ENCODE assay signal across 20 cellular contexts in genomic region chrX:72079607-72080006, GRCh38. TPM values are rescaled to one million over a fixed set of nuclear protein-coding genes. Genes with fewer than 3 reads are reported as not detected.
DNase-seq lines count a peak whose midpoint lies in the region; ATAC-seq and TF ChIP-seq lines count a peak whose summit lies in the region.
"Had no signal": no experiment of that assay in that cellular context is flagged by ENCODE, and none has a peak within 500 bp of the region (broad histone marks: within the 10 kb centered on the region; RNA-seq: fewer than 3 reads in every experiment).

No MANE protein-coding gene starts in this region.

- DNase-seq in CD14-positive monocyte (ENCODE audit: low spot score) (peak; percentile 56), UCSD-AML1 (lab: John Stamatoyannopoulos, UW; ENCODE audit: unreplicated experiment) (peak; percentile 64), heart right ventricle (peak; percentile 47 to 62), neural crest cell (ENCODE audit: low read depth, low spot score) (no peak), foreskin fibroblast (no peak), SIG-M5 treated with dmso at 0.1 percent for 504 hours (lab: John Stamatoyannopoulos, UW; ENCODE audit: unreplicated experiment) (no peak), DMS153 (lab: John Stamatoyannopoulos, UW) (no peak)
- DNase-seq: ACHN; activated CD4-positive, alpha-beta T cell treated with anti-CD3 and anti-CD28 coated beads for 48 hours; amygdala; COR-L47; effector CD8-positive, alpha-beta T cell; glutamatergic neuron; kidney glomerular epithelial cell; NCI-H1694; NCI-H748 treated with DMSO at 0.1 percent for 48 hours; Peyer's patch; stimulated activated CD4-positive, alpha-beta T cell treated with anti-CD3 and anti-CD28 coated beads, Interleukin-12 subunit alpha, Interleukin-12 subunit beta, amount 100 ng/mL, for 4 hours had no signal

- TF ChIP-seq CTCF in CD14-positive monocyte (IDR thresholded peaks at IDR 0.05) = no peak
- no peak for TF ChIP-seq CTCF in heart right ventricle (IDR thresholded peaks at IDR 0.05)
- no peak for TF ChIP-seq CTCF in neural crest cell (conservative IDR thresholded peaks at IDR 0.05)
- no peak for TF ChIP-seq CTCF in foreskin fibroblast (IDR thresholded peaks at IDR 0.05; ENCODE audit: low read depth, low read length)

- peak; percentile 81 to 96 (median 91) for ATAC-seq in heart right ventricle
- no peak for ATAC-seq in GM18858 (IDR thresholded peaks at IDR 0.05; ENCODE audit: unreplicated experiment)

- H3K4me3 Mint-ChIP-seq in CD14-positive monocyte (peak overlapping the region; percentile 54 to 83), neural crest cell (no peak overlapping the region)
- H3K4me3 Mint-ChIP-seq: T-helper 1 cell treated with Interleukin-12 subunit alpha and Interleukin-12 subunit beta and Interleukin-4 antibody, amounts not matched to agents 30 μg/mL and 1 μg/mL, for 36 hours had no signal

- peak overlapping the region in 9 of 10 donors; percentile 22 to 52 (median 43) for H3K4me3 ChIP-seq in heart right ventricle
- no peak overlapping the region for H3K4me3 ChIP-seq in foreskin fibroblast (ENCODE audit: low read depth in 1 of 2, low read length in 2 of 2)
- H3K4me3 ChIP-seq: Peyer's patch had no signal

- intact Hi-C loops in CD14-positive monocyte (cut with micrococcal nuclease) (no loop called here), heart right ventricle (cut with DNase I) (loop anchor here in 3 of 10 donors (5.0 to 10.0 kb wide), 3 partner anchors 43 to 55 kb away; no protein-coding TSS in a partner anchor)

- peaks cover 0 to 6% of the 10 kb centered on the region in 2 donors for H3K36me3 Mint-ChIP-seq in CD14-positive monocyte
- peaks cover 2% of the 10 kb centered on the region for H3K36me3 Mint-ChIP-seq in neural crest cell (ENCODE audit: low read depth)

- H3K4me1 Mint-ChIP-seq in CD14-positive monocyte (peaks cover 59% of the 10 kb centered on the region), neural crest cell (peaks cover 56% of the 10 kb centered on the region)

- H3K4me1 ChIP-seq in heart right ventricle = peaks cover 0 to 37% (median 10%) of the 10 kb centered on the region in 9 donors
- H3K4me1 ChIP-seq: Peyer's patch had no signal

- WGBS in heart right ventricle, 2 donors = 50 to 66% methylated on average over 12 of the region's 12 CpGs

- peak overlapping the region; percentile 18 to 85 (median 73) for H3K27ac ChIP-seq in heart right ventricle

- H3K9me3 Mint-ChIP-seq in CD14-positive monocyte (peaks cover 0 to 5% (median 0%) of the 10 kb centered on the region in 7 donors), neural crest cell (peaks cover 5% of the 10 kb centered on the region)
- H3K9me3 Mint-ChIP-seq: T-helper 1 cell treated with Interleukin-12 subunit alpha and Interleukin-12 subunit beta and Interleukin-4 antibody, amounts not matched to agents 30 μg/mL and 1 μg/mL, for 36 hours had no signal

- H3K27ac Mint-ChIP-seq in CD14-positive monocyte (peak overlapping the region; percentile 88 to 95 (median 92)), neural crest cell (ENCODE audit: unreplicated experiment) (peak overlapping the region; percentile 93)
- H3K27ac Mint-ChIP-seq: T-helper 1 cell treated with Interleukin-12 subunit alpha and Interleukin-12 subunit beta and Interleukin-4 antibody, amounts not matched to agents 30 μg/mL and 1 μg/mL, for 36 hours had no signal

- H3K27me3 ChIP-seq in heart right ventricle = peaks cover 0 to 66% (median 0%) of the 10 kb centered on the region in 7 donors
- H3K27me3 ChIP-seq: Peyer's patch had no signal

- peaks cover 0 to 25% (median 0%) of the 10 kb centered on the region in 3 donors for H3K27me3 Mint-ChIP-seq in CD14-positive monocyte (ENCODE audit: low read depth in 3 of 3)
- H3K27me3 Mint-ChIP-seq in neural crest cell (ENCODE audit: low read depth) = no peaks in the 10 kb centered on the region

- no peaks in the 10 kb centered on the region for H3K36me3 ChIP-seq in heart right ventricle
- H3K36me3 ChIP-seq: Peyer's patch had no signal

- H3K9me3 ChIP-seq in heart right ventricle = no peaks in the 10 kb centered on the region
- H3K9me3 ChIP-seq: Peyer's patch had no signal

RNA-seq across cellular contexts. Expression of gene RTL5, which starts 52.1 kb away (rescaled TPM):
- under 1 TPM; 0.24 to 0.59 TPM for polyA plus RNA-seq in CD14-positive monocyte
- total RNA-seq in heart right ventricle = 1 to 10 TPM; 1.6 to 5.4 (median 2.9) TPM
- polyA plus RNA-seq in heart right ventricle = 1 to 10 TPM; 1.1 to 1.8 TPM
- 21.7 and 23.0 TPM in 2 replicates for total RNA-seq in neural crest cell

Comparison
In these comparisons a context has a peak if more than half of its experiments do, and no peak if none do; other contexts are left out.
1. DNase-seq: peak in CD14-positive monocyte (single experiment), UCSD-AML1 (single experiment) and heart right ventricle (2 of 2); none in neural crest cell (single experiment), foreskin fibroblast (0 of 2), SIG-M5 treated with dmso at 0.1 percent for 504 hours (single experiment) and DMS153 (single experiment).
2. H3K4me3 ChIP-seq: peak in heart right ventricle (9 of 10); none in foreskin fibroblast (0 of 2).